ENCODE assay signal across 1 cellular context in the genomic region with DNA sequence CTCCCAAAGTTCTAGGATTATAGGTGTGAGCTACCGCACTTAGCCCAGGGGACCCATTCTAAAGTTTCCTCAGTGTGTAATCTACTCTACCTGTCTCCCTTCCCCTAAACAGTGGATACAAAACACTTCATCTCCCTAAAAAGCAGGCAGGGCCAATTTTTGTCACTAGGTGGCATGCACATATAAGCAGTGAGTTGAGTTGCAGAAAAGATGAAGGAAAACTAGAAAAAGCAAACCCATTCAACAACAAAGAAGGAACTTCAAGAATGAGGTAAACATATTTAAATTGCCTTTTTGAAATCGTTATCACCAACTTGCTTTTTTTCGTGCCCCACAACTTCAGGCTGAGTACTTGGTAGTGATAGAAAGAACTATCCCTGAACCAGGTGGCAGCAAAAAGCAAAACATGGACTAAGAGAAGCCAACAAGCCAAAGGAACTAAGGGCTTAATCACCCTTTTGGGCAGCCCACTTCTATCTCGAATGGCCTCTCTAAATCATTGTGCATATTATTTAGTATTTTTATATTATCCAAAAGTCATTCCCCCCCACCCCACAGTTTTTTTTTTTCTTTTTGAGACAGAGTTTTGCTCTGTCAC.
TF ChIP-seq lines count a peak whose summit lies in the region.

No MANE protein-coding gene starts in this region.

TF ChIP-seq in GM23338, 12 proteins besides CTCF, POLR2A, EP300 and RAD21 (continued from another document):
- TF ChIP-seq, protein P1, sequence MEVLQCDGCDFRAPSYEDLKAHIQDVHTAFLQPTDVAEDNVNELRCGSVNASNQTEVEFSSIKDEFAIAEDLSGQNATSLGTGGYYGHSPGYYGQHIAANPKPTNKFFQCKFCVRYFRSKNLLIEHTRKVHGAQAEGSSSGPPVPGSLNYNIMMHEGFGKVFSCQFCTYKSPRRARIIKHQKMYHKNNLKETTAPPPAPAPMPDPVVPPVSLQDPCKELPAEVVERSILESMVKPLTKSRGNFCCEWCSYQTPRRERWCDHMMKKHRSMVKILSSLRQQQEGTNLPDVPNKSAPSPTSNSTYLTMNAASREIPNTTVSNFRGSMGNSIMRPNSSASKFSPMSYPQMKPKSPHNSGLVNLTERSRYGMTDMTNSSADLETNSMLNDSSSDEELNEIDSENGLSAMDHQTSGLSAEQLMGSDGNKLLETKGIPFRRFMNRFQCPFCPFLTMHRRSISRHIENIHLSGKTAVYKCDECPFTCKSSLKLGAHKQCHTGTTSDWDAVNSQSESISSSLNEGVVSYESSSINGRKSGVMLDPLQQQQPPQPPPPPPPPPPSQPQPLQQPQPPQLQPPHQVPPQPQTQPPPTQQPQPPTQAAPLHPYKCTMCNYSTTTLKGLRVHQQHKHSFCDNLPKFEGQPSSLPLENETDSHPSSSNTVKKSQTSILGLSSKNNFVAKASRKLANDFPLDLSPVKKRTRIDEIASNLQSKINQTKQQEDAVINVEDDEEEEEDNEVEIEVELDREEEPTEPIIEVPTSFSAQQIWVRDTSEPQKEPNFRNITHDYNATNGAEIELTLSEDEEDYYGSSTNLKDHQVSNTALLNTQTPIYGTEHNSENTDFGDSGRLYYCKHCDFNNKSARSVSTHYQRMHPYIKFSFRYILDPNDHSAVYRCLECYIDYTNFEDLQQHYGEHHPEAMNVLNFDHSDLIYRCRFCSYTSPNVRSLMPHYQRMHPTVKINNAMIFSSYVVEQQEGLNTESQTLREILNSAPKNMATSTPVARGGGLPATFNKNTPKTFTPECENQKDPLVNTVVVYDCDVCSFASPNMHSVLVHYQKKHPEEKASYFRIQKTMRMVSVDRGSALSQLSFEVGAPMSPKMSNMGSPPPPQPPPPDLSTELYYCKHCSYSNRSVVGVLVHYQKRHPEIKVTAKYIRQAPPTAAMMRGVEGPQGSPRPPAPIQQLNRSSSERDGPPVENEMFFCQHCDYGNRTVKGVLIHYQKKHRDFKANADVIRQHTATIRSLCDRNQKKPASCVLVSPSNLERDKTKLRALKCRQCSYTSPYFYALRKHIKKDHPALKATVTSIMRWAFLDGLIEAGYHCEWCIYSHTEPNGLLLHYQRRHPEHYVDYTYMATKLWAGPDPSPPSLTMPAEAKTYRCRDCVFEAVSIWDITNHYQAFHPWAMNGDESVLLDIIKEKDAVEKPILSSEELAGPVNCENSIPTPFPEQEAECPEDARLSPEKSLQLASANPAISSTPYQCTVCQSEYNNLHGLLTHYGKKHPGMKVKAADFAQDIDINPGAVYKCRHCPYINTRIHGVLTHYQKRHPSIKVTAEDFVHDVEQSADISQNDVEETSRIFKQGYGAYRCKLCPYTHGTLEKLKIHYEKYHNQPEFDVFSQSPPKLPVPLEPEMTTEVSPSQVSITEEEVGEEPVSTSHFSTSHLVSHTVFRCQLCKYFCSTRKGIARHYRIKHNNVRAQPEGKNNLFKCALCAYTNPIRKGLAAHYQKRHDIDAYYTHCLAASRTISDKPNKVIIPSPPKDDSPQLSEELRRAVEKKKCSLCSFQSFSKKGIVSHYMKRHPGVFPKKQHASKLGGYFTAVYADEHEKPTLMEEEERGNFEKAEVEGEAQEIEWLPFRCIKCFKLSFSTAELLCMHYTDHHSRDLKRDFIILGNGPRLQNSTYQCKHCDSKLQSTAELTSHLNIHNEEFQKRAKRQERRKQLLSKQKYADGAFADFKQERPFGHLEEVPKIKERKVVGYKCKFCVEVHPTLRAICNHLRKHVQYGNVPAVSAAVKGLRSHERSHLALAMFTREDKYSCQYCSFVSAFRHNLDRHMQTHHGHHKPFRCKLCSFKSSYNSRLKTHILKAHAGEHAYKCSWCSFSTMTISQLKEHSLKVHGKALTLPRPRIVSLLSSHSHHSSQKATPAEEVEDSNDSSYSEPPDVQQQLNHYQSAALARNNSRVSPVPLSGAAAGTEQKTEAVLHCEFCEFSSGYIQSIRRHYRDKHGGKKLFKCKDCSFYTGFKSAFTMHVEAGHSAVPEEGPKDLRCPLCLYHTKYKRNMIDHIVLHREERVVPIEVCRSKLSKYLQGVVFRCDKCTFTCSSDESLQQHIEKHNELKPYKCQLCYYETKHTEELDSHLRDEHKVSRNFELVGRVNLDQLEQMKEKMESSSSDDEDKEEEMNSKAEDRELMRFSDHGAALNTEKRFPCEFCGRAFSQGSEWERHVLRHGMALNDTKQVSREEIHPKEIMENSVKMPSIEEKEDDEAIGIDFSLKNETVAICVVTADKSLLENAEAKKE (CRISPR knock-in tag; IDR thresholded peaks at IDR 0.05) = no peak
- no peak for TF ChIP-seq CREB1 (CRISPR knock-in tag; IDR thresholded peaks at IDR 0.05; ENCODE audit: low read depth)
